ENCODE assay signal across 1 cellular context in genomic region chr3:138915503-138916498, GRCh38.
TF ChIP-seq lines count a peak whose summit lies in the region.

No MANE protein-coding gene starts in this region.

TF ChIP-seq in K562, 482 proteins besides CTCF, POLR2A, EP300 and RAD21 (continued from another document):
- TF ChIP-seq THAP7 (CRISPR knock-in tag; IDR thresholded peaks at IDR 0.05) (no peak), GTF3C2 (IDR thresholded peaks at IDR 0.05; ENCODE audit: borderline replicate concordance, extremely low read depth, insufficient read length) (no peak), MAZ (CRISPR knock-in tag; conservative IDR thresholded peaks at IDR 0.05 in 1 of 2, IDR thresholded peaks at IDR 0.05 in 1 of 2) (peak; percentile 87 to 88), RBM25 (IDR thresholded peaks at IDR 0.05; ENCODE audit: low read depth, low read length, severe bottlenecking) (peak; percentile 18), E2F5 (CRISPR knock-in tag; IDR thresholded peaks at IDR 0.05) (no peak)
